8 cellular contexts compared by ENCODE assay signal in the genomic region with DNA sequence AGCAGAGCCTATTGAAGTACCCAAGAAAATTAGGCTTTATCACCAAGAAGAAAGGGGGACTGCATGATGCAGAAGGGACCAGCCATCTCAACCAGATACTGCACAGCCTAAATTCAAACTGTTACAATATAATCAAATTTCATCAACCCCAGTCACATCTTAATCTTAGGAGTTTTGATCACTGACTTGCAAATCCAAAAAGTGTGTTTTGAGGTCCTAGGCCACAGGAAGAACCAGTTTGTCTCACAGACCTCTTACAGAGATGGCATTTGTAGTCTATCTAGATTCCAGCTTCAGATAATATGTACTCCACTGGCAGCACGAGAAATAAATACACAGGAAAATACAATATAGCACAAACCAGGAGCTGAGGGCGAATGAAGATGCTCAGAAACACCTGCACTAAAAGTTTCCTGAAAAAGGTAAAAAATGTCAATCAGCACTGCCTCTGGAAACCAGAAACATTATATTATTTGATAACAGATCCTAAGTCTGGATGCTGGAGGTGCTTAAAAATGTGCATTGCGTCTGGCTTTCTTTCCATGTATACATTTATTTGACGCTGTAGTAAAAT. TPM values are rescaled to one million over a fixed set of nuclear protein-coding genes. Genes with fewer than 3 reads are reported as not detected.
DNase-seq lines count a peak whose midpoint lies in the region; ATAC-seq, FAIRE-seq and TF ChIP-seq lines count a peak whose summit lies in the region.

No MANE protein-coding gene starts in this region.

- POLR2A ChIA-PET in Panc1 (lab: Charles Lee) (no interaction called here), endothelial cell of umbilical vein (lab: Charles Lee) (no interaction called here)

- BruUV-seq in Panc1 (replicated peaks; lab: Mats Ljungman, UMichigan) = no TSS peak
- no TSS peak for BruUV-seq in endothelial cell of umbilical vein (replicated peaks; lab: Mats Ljungman, UMichigan)

- no peaks in the 10 kb centered on the region for H3K9me1 ChIP-seq in endothelial cell of umbilical vein (replicated peaks; ENCODE audit: control insufficient read depth, extremely low read depth, insufficient read depth, low read length)

- peak overlapping the region; percentile 94 for H3K4me2 ChIP-seq in DOHH2 (ENCODE audit: low read length)
- peak overlapping the region; percentile 71 for H3K4me2 ChIP-seq in endothelial cell of umbilical vein (ENCODE audit: insufficient read depth, low read length)

- H3K9ac ChIP-seq in endothelial cell of umbilical vein (replicated peaks; ENCODE audit: extremely low read depth, insufficient read depth, low read length) = peak overlapping the region; percentile 84
- H3K9ac ChIP-seq in rectal smooth muscle tissue (ENCODE audit: low read length) = no peak overlapping the region

- no peak for TF ChIP-seq POLR2A in endothelial cell of umbilical vein (IDR thresholded peaks at IDR 0.05; ENCODE audit: low read depth, low read length)
- no peak; the same call in 1 of the 2 replicates for TF ChIP-seq POLR2A in GM12892 (IDR thresholded peaks at IDR 0.05; ENCODE audit: low read depth, low read length)

- H3K9me3 ChIP-seq in DOHH2 (ENCODE audit: control insufficient read depth, insufficient read depth, low read length) (no peaks in the 10 kb centered on the region), Panc1 (ENCODE audit: control insufficient read depth, insufficient read depth, low read depth, low read length) (no peaks in the 10 kb centered on the region), endothelial cell of umbilical vein (replicated peaks; ENCODE audit: control insufficient read depth, insufficient read depth, low read length) (no peaks in the 10 kb centered on the region)

- peak; percentile 40 for FAIRE-seq in endothelial cell of umbilical vein (lab: Jason Lieb, UNC)
- FAIRE-seq in GM12892 (lab: Jason Lieb, UNC) = no peak

- H3F3A ChIP-seq in DOHH2 (ENCODE audit: control insufficient read depth, insufficient read depth) = no peaks in the 10 kb centered on the region

- H3K4me3 ChIP-seq in DOHH2 (ENCODE audit: low read length) = peak overlapping the region; percentile 72
- H3K4me3 ChIP-seq in Panc1 (ENCODE audit: low read depth in 2 of 2, low read length in 2 of 2) = peak overlapping the region; percentile 51 to 60
- H3K4me3 ChIP-seq in endothelial cell of umbilical vein (replicated peaks in 1 of 3; ENCODE audit: insufficient read depth in 1 of 3, low read depth in 1 of 3, low read length in 3 of 3) = peak overlapping the region; percentile 58 to 97 (median 96)
- H3K4me3 ChIP-seq in rectal smooth muscle tissue (ENCODE audit: low read length) = peak overlapping the region; percentile 86

- no peaks in the 10 kb centered on the region for H3K36me3 ChIP-seq in DOHH2 (ENCODE audit: control insufficient read depth, low read length)
- no peaks in the 10 kb centered on the region for H3K36me3 ChIP-seq in Panc1 (ENCODE audit: control insufficient read depth, insufficient read depth, low read length)
- H3K36me3 ChIP-seq in endothelial cell of umbilical vein (ENCODE audit: control insufficient read depth in 2 of 2, extremely low read depth in 1 of 2, insufficient read depth in 2 of 2, low read length in 2 of 2) = no peaks in the 10 kb centered on the region
- H3K36me3 ChIP-seq in rectal smooth muscle tissue (ENCODE audit: control insufficient read depth, insufficient read depth, low read length) = peaks cover 3% of the 10 kb centered on the region

- H3K9me2 ChIP-seq in DOHH2 (replicated peaks; ENCODE audit: control insufficient read depth, low read length) = no peaks in the 10 kb centered on the region

- H4K20me1 ChIP-seq in DOHH2 (ENCODE audit: control insufficient read depth, insufficient read depth, low read depth, low read length) (no peaks in the 10 kb centered on the region), endothelial cell of umbilical vein (replicated peaks; ENCODE audit: control insufficient read depth, extremely low read depth, insufficient read depth, low read length) (no peaks in the 10 kb centered on the region)

- H3K27ac ChIP-seq in DOHH2 (ENCODE audit: low read depth, low read length) = no peak overlapping the region
- peak overlapping the region; percentile 70 for H3K27ac ChIP-seq in Panc1 (ENCODE audit: low read length)
- H3K27ac ChIP-seq in endothelial cell of umbilical vein (ENCODE audit: insufficient read depth, low read depth, low read length) = no peak overlapping the region
- H3K27ac ChIP-seq in rectal smooth muscle tissue (ENCODE audit: low read depth, low read length) = peak overlapping the region; percentile 35

- TF ChIP-seq CTCF in DOHH2 (IDR thresholded peaks at IDR 0.05; ENCODE audit: low read depth, low read length, poor library complexity, severe bottlenecking) (no peak), Panc1 (IDR thresholded peaks at IDR 0.05) (no peak), endothelial cell of umbilical vein (IDR thresholded peaks at IDR 0.05; ENCODE audit: extremely low read depth in 1 of 2, insufficient read depth in 1 of 2, low read depth in 1 of 2, low read length in 2 of 2) (no peak)

- ATAC-seq in Panc1 = no peak
- no peak for ATAC-seq in HG02623 (IDR thresholded peaks at IDR 0.05; ENCODE audit: unreplicated experiment)

- dilution Hi-C loops in endothelial cell of umbilical vein (cut with MboI; ENCODE audit: extremely low pct_ligation_motif_present, low sequenced_read_pairs) = no loop called here

- no peaks in the 10 kb centered on the region for H3K79me2 ChIP-seq in DOHH2 (ENCODE audit: control insufficient read depth, low read length)
- no peaks in the 10 kb centered on the region for H3K79me2 ChIP-seq in endothelial cell of umbilical vein (ENCODE audit: control insufficient read depth, insufficient read depth, low read length)

- H3K27me3 ChIP-seq in DOHH2 (ENCODE audit: control insufficient read depth, low read length) = no peaks in the 10 kb centered on the region
- no peaks in the 10 kb centered on the region for H3K27me3 ChIP-seq in Panc1 (ENCODE audit: control insufficient read depth, insufficient read depth, low read length)
- H3K27me3 ChIP-seq in endothelial cell of umbilical vein (ENCODE audit: control insufficient read depth in 2 of 2, insufficient read depth in 2 of 2, low read length in 2 of 2) = no peaks in the 10 kb centered on the region
- no peaks in the 10 kb centered on the region for H3K27me3 ChIP-seq in rectal smooth muscle tissue (ENCODE audit: control insufficient read depth, insufficient read depth, low read length)

- peaks cover 14% of the 10 kb centered on the region for H3K4me1 ChIP-seq in DOHH2 (ENCODE audit: control insufficient read depth, low read length)
- peaks cover 8% of the 10 kb centered on the region; the same call in 1 of the 2 replicates for H3K4me1 ChIP-seq in Panc1 (ENCODE audit: control insufficient read depth, insufficient read depth, low read length)
- peaks cover 10% of the 10 kb centered on the region for H3K4me1 ChIP-seq in endothelial cell of umbilical vein (ENCODE audit: control insufficient read depth, extremely low read depth, insufficient read depth, low read length)
- peaks cover 10% of the 10 kb centered on the region for H3K4me1 ChIP-seq in rectal smooth muscle tissue (ENCODE audit: control insufficient read depth, insufficient read depth, low read length)

- peak overlapping the region; percentile 95 for H2AFZ ChIP-seq in endothelial cell of umbilical vein (ENCODE audit: low read depth, low read length)

- DNase-seq in Panc1 (ENCODE audit: low read depth, low spot score) (no peak), endothelial cell of umbilical vein (ENCODE audit: low read depth, low spot score) (no peak), GM12892 (ENCODE audit: insufficient read length) (no peak), hepatic stellate cell (ENCODE audit: low spot score) (no peak), NCI-H524 treated with DMSO at 0.1 percent for 48 hours (lab: John Stamatoyannopoulos, UW) (no peak)

- in situ Hi-C loops in Panc1 (cut with HindIII; ENCODE audit: low pct_unique_long_range_greater_than_20kb, low sequenced_read_pairs) = no loop called here

- intact Hi-C loops in Panc1 (cut with micrococcal nuclease; ENCODE audit: unreplicated experiment) (no loop called here), endothelial cell of umbilical vein (cut with micrococcal nuclease) (loop anchor here (1.0 kb wide), 2 partner anchors 18 to 74 kb away; a partner anchor contains a TSS)

- CTCF ChIA-PET in Panc1 (lab: Charles Lee) (no interaction called here), endothelial cell of umbilical vein (lab: Charles Lee) (interaction anchor here (1.4 kb wide), 1 partner anchor 98 kb away, joined by 6 read pairs; no protein-coding TSS in a partner anchor)

RNA-seq across cellular contexts. Expression of a gene that starts 0.7 kb away (rescaled TPM):
- 0.77 TPM for total RNA-seq in Panc1 (2021; ENCODE audit: unreplicated experiment)
- 0.46 TPM for polyA plus RNA-seq in Panc1 (2012; ENCODE audit: insufficient read length)
- 7.5 and 10.9 TPM in 2 replicates for total RNA-seq in endothelial cell of umbilical vein
- polyA plus RNA-seq in endothelial cell of umbilical vein = 5.9 and 8.1 TPM in 2 replicates
- polyA plus RNA-seq in endothelial cell of umbilical vein (2011; cell fraction: cytosol; rRNA removed) = 8.5 and 9.0 TPM in 2 replicates
- polyA plus RNA-seq in endothelial cell of umbilical vein (2011; cell fraction: nucleus; rRNA removed) = 29.1 and 32.3 TPM in 2 replicates
- polyA plus RNA-seq in endothelial cell of umbilical vein (2012) = 9.6 and 11.4 TPM in 2 replicates
- 15.9 and 27.7 TPM in 2 replicates for polyA minus RNA-seq in endothelial cell of umbilical vein
- polyA minus RNA-seq in endothelial cell of umbilical vein (2011; cell fraction: cytosol; rRNA and poly(A)+ RNA removed) = 8.6 TPM
- 11.5 and 12.1 TPM in 2 replicates for polyA minus RNA-seq in endothelial cell of umbilical vein (2011; cell fraction: nucleus; rRNA and poly(A)+ RNA removed)
- 31.0 TPM for polyA plus RNA-seq in GM12892 (2012; ENCODE audit: missing spikeins)

RNA-seq across cellular contexts. Expression of a gene that starts 18.1 kb away (rescaled TPM):
- 23.0 TPM for total RNA-seq in Panc1 (2021; ENCODE audit: unreplicated experiment)
- polyA plus RNA-seq in Panc1 (2012; ENCODE audit: insufficient read length) = 19.7 TPM
- total RNA-seq in endothelial cell of umbilical vein = 23.4 and 25.1 TPM in 2 replicates
- polyA plus RNA-seq in endothelial cell of umbilical vein = 26.3 and 31.9 TPM in 2 replicates
- 29.5 and 32.1 TPM in 2 replicates for polyA plus RNA-seq in endothelial cell of umbilical vein (2011; cell fraction: cytosol; rRNA removed)
- 62.1 and 68.7 TPM in 2 replicates for polyA plus RNA-seq in endothelial cell of umbilical vein (2011; cell fraction: nucleus; rRNA removed)
- polyA plus RNA-seq in endothelial cell of umbilical vein (2012) = 21.3 and 25.6 TPM in 2 replicates
- polyA minus RNA-seq in endothelial cell of umbilical vein = 29.3 and 39.5 TPM in 2 replicates
- polyA minus RNA-seq in endothelial cell of umbilical vein (2011; cell fraction: cytosol; rRNA and poly(A)+ RNA removed) = 3.9 TPM
- 18.5 and 20.2 TPM in 2 replicates for polyA minus RNA-seq in endothelial cell of umbilical vein (2011; cell fraction: nucleus; rRNA and poly(A)+ RNA removed)
- polyA plus RNA-seq in GM12892 (2012; ENCODE audit: missing spikeins) = 16.3 TPM

RNA-seq across cellular contexts. Expression of a gene that starts 37.6 kb away (rescaled TPM):
- 5.0 TPM for total RNA-seq in Panc1 (2021; ENCODE audit: unreplicated experiment)
- 3.6 TPM for polyA plus RNA-seq in Panc1 (2012; ENCODE audit: insufficient read length)
- total RNA-seq in endothelial cell of umbilical vein = 9.0 and 12.1 TPM in 2 replicates
- polyA plus RNA-seq in endothelial cell of umbilical vein = 6.8 and 7.6 TPM in 2 replicates
- polyA plus RNA-seq in endothelial cell of umbilical vein (2011; cell fraction: cytosol; rRNA removed) = 7.5 and 7.8 TPM in 2 replicates
- 33.7 and 33.9 TPM in 2 replicates for polyA plus RNA-seq in endothelial cell of umbilical vein (2011; cell fraction: nucleus; rRNA removed)
- polyA plus RNA-seq in endothelial cell of umbilical vein (2012) = 8.8 and 10.9 TPM in 2 replicates
- polyA minus RNA-seq in endothelial cell of umbilical vein = 26.7 and 31.1 TPM in 2 replicates
- polyA minus RNA-seq in endothelial cell of umbilical vein (2011; cell fraction: cytosol; rRNA and poly(A)+ RNA removed) = 4.3 TPM
- 6.7 and 9.7 TPM in 2 replicates for polyA minus RNA-seq in endothelial cell of umbilical vein (2011; cell fraction: nucleus; rRNA and poly(A)+ RNA removed)
- 42.5 TPM for polyA plus RNA-seq in GM12892 (2012; ENCODE audit: missing spikeins)

RNA-seq across cellular contexts. Expression of a gene that starts 56.7 kb away (rescaled TPM):
- 8.1 TPM for total RNA-seq in Panc1 (2021; ENCODE audit: unreplicated experiment)
- 7.8 TPM for polyA plus RNA-seq in Panc1 (2012; ENCODE audit: insufficient read length)
- 13.2 and 18.4 TPM in 2 replicates for total RNA-seq in endothelial cell of umbilical vein
- polyA plus RNA-seq in endothelial cell of umbilical vein = 13.4 and 15.3 TPM in 2 replicates
- 12.6 and 12.7 TPM in 2 replicates for polyA plus RNA-seq in endothelial cell of umbilical vein (2011; cell fraction: cytosol; rRNA removed)
- 44.7 and 51.3 TPM in 2 replicates for polyA plus RNA-seq in endothelial cell of umbilical vein (2011; cell fraction: nucleus; rRNA removed)
- polyA plus RNA-seq in endothelial cell of umbilical vein (2012) = 13.8 TPM in 2 replicates
- 37.5 and 40.9 TPM in 2 replicates for polyA minus RNA-seq in endothelial cell of umbilical vein
- polyA minus RNA-seq in endothelial cell of umbilical vein (2011; cell fraction: cytosol; rRNA and poly(A)+ RNA removed) = not detected
- polyA minus RNA-seq in endothelial cell of umbilical vein (2011; cell fraction: nucleus; rRNA and poly(A)+ RNA removed) = 32.4 and 37.7 TPM in 2 replicates
- 40.1 TPM for polyA plus RNA-seq in GM12892 (2012; ENCODE audit: missing spikeins)

Comparison
In these comparisons a context has a peak if more than half of its experiments do, and no peak if none do; other contexts are left out.
1. H3K27ac ChIP-seq: peak in Panc1 (single experiment) and rectal smooth muscle tissue (single experiment); none in DOHH2 (single experiment) and endothelial cell of umbilical vein (single experiment).
2. Peak in every context shown above with its lines, with median percentiles within 50 percentile points of each other: H3K4me3 ChIP-seq.